In the genomic region with DNA sequence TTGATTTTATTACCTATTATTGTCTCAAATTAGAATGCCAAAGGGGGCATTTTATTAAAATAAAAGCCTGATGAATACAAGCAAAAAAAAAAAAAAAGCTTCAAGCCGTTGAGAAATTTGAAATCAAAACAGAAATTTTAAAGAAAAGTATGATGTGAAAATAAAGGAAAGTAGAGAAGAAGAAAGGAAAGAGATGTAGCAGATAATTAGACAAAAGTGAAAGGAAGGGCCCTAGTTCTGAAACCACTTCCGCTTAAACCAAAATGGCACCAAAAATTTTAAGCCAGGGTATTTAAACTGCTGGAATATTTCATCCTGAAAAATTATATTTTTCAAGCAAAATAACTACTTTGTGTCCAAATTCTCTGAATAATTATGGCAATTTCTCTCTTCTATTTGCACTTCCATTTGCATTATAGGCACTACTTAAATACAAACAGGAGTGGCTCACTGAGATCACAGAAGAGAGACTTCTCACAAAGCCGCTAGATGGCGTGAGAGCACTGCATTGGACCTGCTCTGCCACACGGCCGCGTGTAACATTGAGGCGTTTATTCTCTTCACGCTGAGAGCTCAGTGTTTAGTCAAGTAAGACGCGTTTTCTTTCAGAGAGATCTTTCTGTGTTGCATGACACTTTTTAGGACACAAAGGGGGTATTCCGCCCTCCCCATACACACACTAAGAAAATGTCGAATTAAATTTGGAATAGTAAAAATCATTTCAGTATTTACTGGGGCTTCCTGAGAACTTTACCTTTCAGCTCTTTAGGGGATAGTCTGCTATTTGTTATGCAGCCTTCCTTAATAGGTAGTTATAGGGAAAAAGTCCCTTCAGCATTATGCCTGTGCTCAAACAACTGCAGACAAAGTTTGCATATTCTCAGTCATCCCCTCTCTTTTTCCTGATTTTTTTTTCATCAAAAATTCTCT, we compare ENCODE assay signal across 8 cellular contexts.
A peak's percentile ranks its signal among the peaks of the same experiment; 100 is the strongest.
DNase-seq lines count a peak whose midpoint lies in the region; ATAC-seq, FAIRE-seq and TF ChIP-seq lines count a peak whose summit lies in the region.

No MANE protein-coding gene starts in this region.

- H3K4me3 Mint-ChIP-seq in activated naive CD4-positive, alpha-beta T cell treated with anti-CD3 and anti-CD28 coated beads for 36 hours, result no peak overlapping the region
- H3K4me3 Mint-ChIP-seq in type B pancreatic cell, result peak overlapping the region; percentile 15

- no peak overlapping the region for H3K4me3 ChIP-seq in pancreas

- intact Hi-C loops in activated naive CD4-positive, alpha-beta T cell treated with anti-CD3 and anti-CD28 coated beads for 36 hours (cut with micrococcal nuclease), result loop anchor here (1.0 to 5.0 kb wide), 6 partner anchors 354 to 1101 kb away; a partner anchor contains a TSS
- intact Hi-C loops in pancreas (cut with DNase I), result loop anchor here in 1 of 3 donors (5.0 kb wide), 1 partner anchor 896 kb away; no protein-coding TSS in a partner anchor

- peaks cover 3% of the 10 kb centered on the region for H3K4me1 Mint-ChIP-seq in activated naive CD4-positive, alpha-beta T cell treated with anti-CD3 and anti-CD28 coated beads for 36 hours (ENCODE audit: low read depth)
- H3K4me1 Mint-ChIP-seq in type B pancreatic cell (ENCODE audit: unreplicated experiment), result no peaks in the 10 kb centered on the region

- no peaks in the 10 kb centered on the region for H3K9me3 ChIP-seq in pancreas

- TF ChIP-seq CTCF in GM12872 (IDR thresholded peaks at IDR 0.05; ENCODE audit: insufficient read depth, low read depth, low read length) (peak; percentile 87), pancreas (IDR thresholded peaks at IDR 0.05) (peak; percentile 63 to 85 (median 74)), type B pancreatic cell (conservative IDR thresholded peaks at IDR 0.05) (peak; percentile 99)

- peak; percentile 100 for ATAC-seq in HG02642 (IDR thresholded peaks at IDR 0.05; ENCODE audit: poor library complexity, unreplicated experiment)
- ATAC-seq in pancreas, result peak; percentile 94 to 100 (median 100)

- peaks cover 24% of the 10 kb centered on the region for H3K27me3 Mint-ChIP-seq in activated naive CD4-positive, alpha-beta T cell treated with anti-CD3 and anti-CD28 coated beads for 36 hours (ENCODE audit: low read depth)
- peaks cover 54% of the 10 kb centered on the region for H3K27me3 Mint-ChIP-seq in type B pancreatic cell

- WGBS in pancreas, 2 donors, result 10 to 11% methylated on average over 13 of the region's 13 CpGs

- no peaks in the 10 kb centered on the region for H3K36me3 ChIP-seq in pancreas

- no peak overlapping the region for H3K27ac Mint-ChIP-seq in activated naive CD4-positive, alpha-beta T cell treated with anti-CD3 and anti-CD28 coated beads for 36 hours
- H3K27ac Mint-ChIP-seq in type B pancreatic cell, result no peak overlapping the region

- peaks cover 0 to 35% (median 12%) of the 10 kb centered on the region in 4 donors for H3K27me3 ChIP-seq in pancreas

- H3K36me3 Mint-ChIP-seq in activated naive CD4-positive, alpha-beta T cell treated with anti-CD3 and anti-CD28 coated beads for 36 hours (ENCODE audit: low read depth), result no peaks in the 10 kb centered on the region
- no peaks in the 10 kb centered on the region for H3K36me3 Mint-ChIP-seq in type B pancreatic cell

- DNase-seq in NCI-H1048 (lab: John Stamatoyannopoulos, UW) (peak; percentile 54), SK-MEL-5 (ENCODE audit: low read depth, low spot score) (peak; percentile 93), glomerular visceral epithelial cell (ENCODE audit: extremely low spot score) (peak; percentile 81), pancreas (peak; percentile 64 to 80 (median 70)), type B pancreatic cell (ENCODE audit: extremely low spot score, unreplicated experiment) (peak; percentile 76)
- peak; percentile 88 for DNase-seq in activated naive CD4-positive, alpha-beta T cell treated with anti-CD3 and anti-CD28 coated beads for 36 hours

- H3K9me3 Mint-ChIP-seq in activated naive CD4-positive, alpha-beta T cell treated with anti-CD3 and anti-CD28 coated beads for 36 hours, result no peaks in the 10 kb centered on the region
- no peaks in the 10 kb centered on the region for H3K9me3 Mint-ChIP-seq in type B pancreatic cell

- FAIRE-seq in pancreas (lab: Jason Lieb, UNC), result peak; percentile 45

- H3K27ac ChIP-seq in pancreas, result no peak overlapping the region

- CTCF ChIA-PET in activated naive CD4-positive, alpha-beta T cell treated with anti-CD3 and anti-CD28 coated beads for 36 hours (lab: Charles Lee), result interaction anchor here (0.5 to 4.1 kb wide), 25 partner anchors 8 to 1334 kb away, joined by 3 to 33 read pairs (median 4); no protein-coding TSS in a partner anchor

- no peaks in the 10 kb centered on the region for H3K4me1 ChIP-seq in pancreas

- in situ Hi-C loops in SK-MEL-5 (cut with HindIII; ENCODE audit: low pct_unique_long_range_greater_than_20kb, low sequenced_read_pairs), result loop anchor here (10.0 kb wide), 1 partner anchor 914 kb away; no protein-coding TSS in a partner anchor
